Comparison of ENCODE assay signal across 21 cellular contexts in the genomic region with DNA sequence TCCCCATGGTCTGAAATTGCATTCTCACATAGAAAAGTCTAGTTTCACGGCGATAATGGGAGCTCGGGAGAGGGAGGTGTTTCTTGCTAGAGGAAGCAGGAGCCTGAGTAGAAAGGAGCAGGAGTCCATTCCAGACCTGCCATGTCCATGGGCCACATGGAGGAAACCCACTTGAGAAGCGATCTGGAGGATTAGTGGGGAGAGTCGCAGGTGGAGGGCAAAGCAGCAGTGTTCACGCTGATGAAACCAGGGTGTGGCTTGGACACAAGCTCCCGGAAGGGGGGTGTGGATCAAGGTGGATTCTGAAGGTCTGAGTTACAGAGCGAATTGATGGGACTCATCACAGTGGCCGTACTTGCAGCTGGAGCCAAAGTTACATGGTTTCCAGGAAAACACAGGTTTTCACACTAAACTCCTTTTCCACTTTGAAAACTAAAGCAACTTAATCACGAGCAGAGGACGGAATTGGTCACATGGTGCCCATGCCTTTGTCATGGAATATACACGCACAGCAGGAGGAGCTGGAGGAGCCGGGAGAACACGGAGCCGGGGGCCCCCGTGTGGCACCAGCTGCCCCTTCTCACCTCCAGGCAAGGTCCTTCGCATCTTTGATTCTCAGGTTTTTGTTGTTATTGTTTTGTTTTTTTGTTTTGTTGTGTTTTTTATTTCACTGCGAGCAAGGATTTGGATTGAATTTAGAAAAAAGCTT.
"Had no signal": no experiment of that assay in that cellular context is flagged by ENCODE, and none has a peak within 500 bp of the region (broad histone marks: within the 10 kb centered on the region; RNA-seq: fewer than 3 reads in every experiment).

No MANE protein-coding gene starts in this region.

- H3K4me3 Mint-ChIP-seq: activated CD4-positive, alpha-beta T cell treated with anti-CD3 and anti-CD28 coated beads, Interleukin-2, amount 10 ng/mL, durations not matched to agents 7 days and 5 days; activated naive CD8-positive, alpha-beta T cell treated with anti-CD3 and anti-CD28 coated beads for 36 hours; dendritic cell treated with granulocyte-macrophage colony-stimulating factor and Interleukin-4, amounts not matched to agents 40 ng/mL and 50 ng/mL, for 4 days; naive thymus-derived CD8-positive, alpha-beta T cell; T-helper 17 cell had no signal

- H3K9me3 ChIP-seq: left lung, thyroid gland had no signal

- H3K27ac ChIP-seq: left lung, thyroid gland had no signal

- H3K4me1 Mint-ChIP-seq: activated CD4-positive, alpha-beta T cell treated with anti-CD3 and anti-CD28 coated beads, Interleukin-2, amount 10 ng/mL, durations not matched to agents 7 days and 5 days; activated naive CD8-positive, alpha-beta T cell treated with anti-CD3 and anti-CD28 coated beads for 36 hours; naive thymus-derived CD8-positive, alpha-beta T cell; T-helper 17 cell had no signal

- H3K27me3 Mint-ChIP-seq: activated CD4-positive, alpha-beta T cell treated with anti-CD3 and anti-CD28 coated beads, Interleukin-2, amount 10 ng/mL, durations not matched to agents 7 days and 5 days; activated naive CD8-positive, alpha-beta T cell treated with anti-CD3 and anti-CD28 coated beads for 36 hours; dendritic cell treated with granulocyte-macrophage colony-stimulating factor and Interleukin-4, amounts not matched to agents 40 ng/mL and 50 ng/mL, for 4 days had no signal

- H3K27ac Mint-ChIP-seq: activated CD4-positive, alpha-beta T cell treated with anti-CD3 and anti-CD28 coated beads, Interleukin-2, amount 10 ng/mL, durations not matched to agents 7 days and 5 days; activated naive CD8-positive, alpha-beta T cell treated with anti-CD3 and anti-CD28 coated beads for 36 hours; dendritic cell treated with granulocyte-macrophage colony-stimulating factor and Interleukin-4, amounts not matched to agents 40 ng/mL and 50 ng/mL, for 4 days; naive thymus-derived CD8-positive, alpha-beta T cell; progenitor cell of endocrine pancreas; T-helper 17 cell had no signal

- H3K4me3 ChIP-seq: left lung, lung, thyroid gland had no signal

- DNase-seq: activated CD4-positive, alpha-beta T cell treated with anti-CD3 and anti-CD28 coated beads, Interleukin-2, amount 10 ng/mL, durations not matched to agents 7 days and 5 days; activated naive CD4-positive, alpha-beta T cell treated with Interleukin-2 at 50 U/mL for 16 hours; activated naive CD8-positive, alpha-beta T cell treated with anti-CD3 and anti-CD28 coated beads for 36 hours; activated T-cell treated with anti-CD3 and anti-CD28 coated beads, Interleukin-2, amount 50 U/mL, for 48 hours; cerebellar nuclear complex; effector CD8-positive, alpha-beta T cell; foreskin melanocyte; kidney glomerular epithelial cell; left lung; naive thymus-derived CD8-positive, alpha-beta T cell; retina; stimulated activated CD4-positive, alpha-beta T cell treated with anti-CD3 and anti-CD28 coated beads, Interleukin-4, amount 100 ng/mL, for 4 hours; stimulated activated naive CD8-positive, alpha-beta T cell treated with anti-CD3 and anti-CD28 coated beads, Interleukin-15, Interleukin-2, amounts not matched to agents 100 U/mL and 50 U/mL, for 24 hours; substantia nigra; SW 1271; T-helper 17 cell; thyroid gland had no signal

- H3K9me3 Mint-ChIP-seq: activated CD4-positive, alpha-beta T cell treated with anti-CD3 and anti-CD28 coated beads, Interleukin-2, amount 10 ng/mL, durations not matched to agents 7 days and 5 days; activated naive CD8-positive, alpha-beta T cell treated with anti-CD3 and anti-CD28 coated beads for 36 hours had no signal

- H3K36me3 Mint-ChIP-seq: activated naive CD8-positive, alpha-beta T cell treated with anti-CD3 and anti-CD28 coated beads for 36 hours; naive thymus-derived CD8-positive, alpha-beta T cell had no signal

- ATAC-seq: activated CD4-positive, CD25-positive, alpha-beta regulatory T cell treated with anti-CD3 and anti-CD28 coated beads, Interleukin-2, amount 50 U/mL, for 24 hours; left lung; naive thymus-derived CD8-positive, alpha-beta T cell; stimulated activated naive CD8-positive, alpha-beta T cell treated with anti-CD3 and anti-CD28 coated beads, Interleukin-15, Interleukin-2, amounts not matched to agents 100 U/mL and 50 U/mL, for 24 hours; T-helper 17 cell had no signal

- H3K4me1 ChIP-seq: left lung had no signal

- H3K27me3 ChIP-seq: left lung, thyroid gland had no signal

- H3K36me3 ChIP-seq: left lung, thyroid gland had no signal
